Comparison of ENCODE assay signal across 8 cellular contexts in genomic region chr20:40689100-40689942, GRCh38. TPM values are rescaled to one million over a fixed set of nuclear protein-coding genes. Genes with fewer than 3 reads are reported as not detected.
DNase-seq lines count a peak whose midpoint lies in the region; ATAC-seq and TF ChIP-seq lines count a peak whose summit lies in the region.

Gene MAFB, minus strand, starts transcription at chr20:40689236. Its CDS starts 386 bp downstream, at chr20:40688850.

- TF ChIP-seq CTCF in WI38 (IDR thresholded peaks at IDR 0.05; ENCODE audit: low read depth, low read length): no peak

- peak; percentile 38 for ATAC-seq in GM21619 (IDR thresholded peaks at IDR 0.05; ENCODE audit: unreplicated experiment)

- H3K4me3 ChIP-seq in WI38 (ENCODE audit: low read depth, low read length): peak within 1 kb of the TSS; percentile 63

- peak; percentile 84 for DNase-seq in DMS153 (lab: John Stamatoyannopoulos, UW)
- peak; percentile 76 for DNase-seq in NCI-H1092 (lab: John Stamatoyannopoulos, UW)
- peak; percentile 93 for DNase-seq in epidermal melanocyte (ENCODE audit: insufficient read length, low spot score)
- peak; percentile 98 for DNase-seq in mesenteric fat pad (ENCODE audit: low spot score)
- peak; percentile 35 to 39 for DNase-seq in stimulated activated CD8-positive, alpha-beta memory T cell treated with anti-CD3 and anti-CD28 coated beads, Interleukin-2, amount 100 ng/mL, for 48 hours (ENCODE audit: low read depth in 2 of 2)
- no peak for DNase-seq in Kasumi-1 (lab: John Stamatoyannopoulos, UW)

RNA-seq across cellular contexts. Expression of gene MAFB, which starts in this region (rescaled TPM):
- total RNA-seq in mesenteric fat pad: 86.0 TPM

Comparison
In these comparisons a context has a peak if more than half of its experiments do, and no peak if none do; other contexts are left out.
1. DNase-seq: peak in DMS153 (single experiment), NCI-H1092 (single experiment), epidermal melanocyte (single experiment), mesenteric fat pad (single experiment) and stimulated activated CD8-positive, alpha-beta memory T cell treated with anti-CD3 and anti-CD28 coated beads, Interleukin-2, amount 100 ng/mL, for 48 hours (2 of 2); none in Kasumi-1 (0 of 2).